1 cellular context compared by ENCODE assay signal in the genomic region with DNA sequence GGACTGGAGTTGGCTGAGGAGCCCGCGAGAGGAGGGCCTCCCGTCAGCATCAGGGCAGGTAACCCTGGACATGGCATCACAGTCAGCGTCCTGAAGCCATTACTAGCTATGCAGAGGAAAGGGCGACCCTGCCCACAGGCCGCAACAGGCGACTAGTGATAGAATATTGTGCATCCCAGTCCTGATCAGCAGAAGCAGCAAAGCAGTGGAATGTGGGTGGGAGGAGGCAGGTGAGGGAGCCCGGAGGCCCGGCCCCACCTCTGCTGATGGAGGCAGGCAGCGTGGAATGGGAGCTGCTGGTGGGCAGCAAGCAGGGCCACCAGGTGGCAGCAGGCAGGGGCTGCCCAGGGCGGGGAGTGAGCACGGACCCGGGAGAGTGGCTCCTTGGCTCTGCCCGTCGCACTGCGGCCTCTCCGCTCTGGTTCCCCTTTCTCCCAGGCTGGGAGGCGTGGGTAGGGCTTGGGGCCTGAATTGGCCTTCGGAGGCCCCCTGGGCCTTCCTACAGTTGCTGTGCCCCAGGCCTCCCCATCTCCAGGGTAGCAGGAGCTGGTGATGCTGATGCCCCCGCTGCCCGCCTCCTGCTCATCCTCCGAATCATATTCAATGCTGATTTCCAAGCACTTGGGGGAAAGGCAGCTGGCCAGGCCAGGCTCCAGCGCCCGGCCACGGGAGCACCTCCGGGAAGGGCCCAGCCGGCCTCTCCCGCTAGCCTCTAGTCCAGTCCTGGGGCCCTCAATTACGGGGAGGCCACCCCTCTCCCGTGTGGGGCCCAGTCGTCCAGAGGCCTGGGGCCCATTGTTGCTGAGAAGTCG.
TF ChIP-seq lines count a peak whose summit lies in the region.

No MANE protein-coding gene starts in this region.

TF ChIP-seq in K562, 482 proteins besides CTCF, POLR2A, EP300 and RAD21 (continued from another document):
- TF ChIP-seq, protein P1, sequence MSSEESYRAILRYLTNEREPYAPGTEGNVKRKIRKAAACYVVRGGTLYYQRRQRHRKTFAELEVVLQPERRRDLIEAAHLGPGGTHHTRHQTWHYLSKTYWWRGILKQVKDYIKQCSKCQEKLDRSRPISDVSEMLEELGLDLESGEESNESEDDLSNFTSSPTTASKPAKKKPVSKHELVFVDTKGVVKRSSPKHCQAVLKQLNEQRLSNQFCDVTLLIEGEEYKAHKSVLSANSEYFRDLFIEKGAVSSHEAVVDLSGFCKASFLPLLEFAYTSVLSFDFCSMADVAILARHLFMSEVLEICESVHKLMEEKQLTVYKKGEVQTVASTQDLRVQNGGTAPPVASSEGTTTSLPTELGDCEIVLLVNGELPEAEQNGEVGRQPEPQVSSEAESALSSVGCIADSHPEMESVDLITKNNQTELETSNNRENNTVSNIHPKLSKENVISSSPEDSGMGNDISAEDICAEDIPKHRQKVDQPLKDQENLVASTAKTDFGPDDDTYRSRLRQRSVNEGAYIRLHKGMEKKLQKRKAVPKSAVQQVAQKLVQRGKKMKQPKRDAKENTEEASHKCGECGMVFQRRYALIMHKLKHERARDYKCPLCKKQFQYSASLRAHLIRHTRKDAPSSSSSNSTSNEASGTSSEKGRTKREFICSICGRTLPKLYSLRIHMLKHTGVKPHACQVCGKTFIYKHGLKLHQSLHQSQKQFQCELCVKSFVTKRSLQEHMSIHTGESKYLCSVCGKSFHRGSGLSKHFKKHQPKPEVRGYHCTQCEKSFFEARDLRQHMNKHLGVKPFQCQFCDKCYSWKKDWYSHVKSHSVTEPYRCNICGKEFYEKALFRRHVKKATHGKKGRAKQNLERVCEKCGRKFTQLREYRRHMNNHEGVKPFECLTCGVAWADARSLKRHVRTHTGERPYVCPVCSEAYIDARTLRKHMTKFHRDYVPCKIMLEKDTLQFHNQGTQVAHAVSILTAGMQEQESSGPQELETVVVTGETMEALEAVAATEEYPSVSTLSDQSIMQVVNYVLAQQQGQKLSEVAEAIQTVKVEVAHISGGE (CRISPR knock-in tag; IDR thresholded peaks at IDR 0.05) = no peak
- TF ChIP-seq PRPF4 (IDR thresholded peaks at IDR 0.05; ENCODE audit: insufficient read depth, low read depth, low read length, poor library complexity, severe bottlenecking) = no peak
- TF ChIP-seq ZC3H11A (IDR thresholded peaks at IDR 0.05; ENCODE audit: low read depth, low read length) = no peak
- TF ChIP-seq MBD2 (IDR thresholded peaks at IDR 0.05; ENCODE audit: borderline replicate concordance, low read depth) = no peak
- TF ChIP-seq, protein P2, sequence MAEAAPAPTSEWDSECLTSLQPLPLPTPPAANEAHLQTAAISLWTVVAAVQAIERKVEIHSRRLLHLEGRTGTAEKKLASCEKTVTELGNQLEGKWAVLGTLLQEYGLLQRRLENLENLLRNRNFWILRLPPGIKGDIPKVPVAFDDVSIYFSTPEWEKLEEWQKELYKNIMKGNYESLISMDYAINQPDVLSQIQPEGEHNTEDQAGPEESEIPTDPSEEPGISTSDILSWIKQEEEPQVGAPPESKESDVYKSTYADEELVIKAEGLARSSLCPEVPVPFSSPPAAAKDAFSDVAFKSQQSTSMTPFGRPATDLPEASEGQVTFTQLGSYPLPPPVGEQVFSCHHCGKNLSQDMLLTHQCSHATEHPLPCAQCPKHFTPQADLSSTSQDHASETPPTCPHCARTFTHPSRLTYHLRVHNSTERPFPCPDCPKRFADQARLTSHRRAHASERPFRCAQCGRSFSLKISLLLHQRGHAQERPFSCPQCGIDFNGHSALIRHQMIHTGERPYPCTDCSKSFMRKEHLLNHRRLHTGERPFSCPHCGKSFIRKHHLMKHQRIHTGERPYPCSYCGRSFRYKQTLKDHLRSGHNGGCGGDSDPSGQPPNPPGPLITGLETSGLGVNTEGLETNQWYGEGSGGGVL (CRISPR knock-in tag; IDR thresholded peaks at IDR 0.05) = no peak
